18 cellular contexts compared by ENCODE assay signal in genomic region chr1:8821084-8821483, GRCh38. TPM values are rescaled to one million over a fixed set of nuclear protein-coding genes. Genes with fewer than 3 reads are reported as not detected.
DNase-seq lines count a peak whose midpoint lies in the region; ATAC-seq and TF ChIP-seq lines count a peak whose summit lies in the region.
"Had no signal": no experiment of that assay in that cellular context is flagged by ENCODE, and none has a peak within 500 bp of the region (broad histone marks: within the 10 kb centered on the region; RNA-seq: fewer than 3 reads in every experiment).

No MANE protein-coding gene starts in this region.

- no peaks in the 10 kb centered on the region for H3K9me2 ChIP-seq in HCT116 (ENCODE audit: insufficient read depth)

- peak overlapping the region; percentile 67 for H2AFZ ChIP-seq in HCT116 (ENCODE audit: low read depth, low read length, poor library complexity, severe bottlenecking)

- no peaks in the 10 kb centered on the region for H4K20me1 ChIP-seq in HCT116 (ENCODE audit: insufficient read depth)

- intact Hi-C loops in A673 (cut with micrococcal nuclease; ENCODE audit: unreplicated experiment) = no loop called here
- intact Hi-C loops in HCT116 (cut with micrococcal nuclease) = no loop called here
- intact Hi-C loops in Panc1 (cut with micrococcal nuclease; ENCODE audit: unreplicated experiment) = no loop called here

- H3K4me3 ChIP-seq in A673 (ENCODE audit: low read depth, low read length, poor library complexity, severe bottlenecking) (no peak overlapping the region), HCT116 (replicated peaks in 1 of 2; ENCODE audit: low read depth in 1 of 2, low read length in 2 of 2) (no peak overlapping the region), Panc1 (ENCODE audit: low read depth in 2 of 2, low read length in 2 of 2) (no peak overlapping the region)
- H3K4me3 ChIP-seq: esophagus squamous epithelium, K562 had no signal

- POLR2A ChIA-PET in A673 (lab: Charles Lee; ENCODE audit: low non-redundant PET) (interaction anchor here (1.0 kb wide), 1 partner anchor 28 kb away, joined by 4 read pairs; no protein-coding TSS in a partner anchor), HCT116 (lab: Charles Lee) (interaction anchor here (1.2 kb wide), 1 partner anchor 10 kb away, joined by 3 read pairs; no protein-coding TSS in a partner anchor), Panc1 (lab: Charles Lee) (interaction anchor here (0.7 kb wide), 2 partner anchors 87 to 636 kb away, joined by 3 read pairs; no protein-coding TSS in a partner anchor)

- ATAC-seq in HCT116 = no peak
- no peak for ATAC-seq in Panc1
- ATAC-seq in HG02938 (IDR thresholded peaks at IDR 0.05; ENCODE audit: unreplicated experiment) = no peak
- ATAC-seq: K562; left lobe of liver; PC-3; stimulated activated effector memory CD8-positive, alpha-beta T cell treated with anti-CD3 and anti-CD28 coated beads, Interleukin-12 subunit alpha, Interleukin-12 subunit beta, amount 100 ng/mL, for 72 hours had no signal

- no peaks in the 10 kb centered on the region for H3K27me3 ChIP-seq in A673 (replicated peaks; ENCODE audit: insufficient read depth, low read depth, low read length, poor library complexity)
- no peaks in the 10 kb centered on the region for H3K27me3 ChIP-seq in HCT116 (ENCODE audit: insufficient read depth, low read length)
- H3K27me3 ChIP-seq in Panc1 (ENCODE audit: control insufficient read depth, insufficient read depth, low read length) = no peaks in the 10 kb centered on the region
- H3K27me3 ChIP-seq: esophagus squamous epithelium had no signal

- H3K9me3 ChIP-seq in A673 (ENCODE audit: low read depth, low read length, poor library complexity, severe bottlenecking) (no peaks in the 10 kb centered on the region), HCT116 (ENCODE audit: control insufficient read depth in 1 of 2, insufficient read depth in 1 of 2, low read depth in 1 of 2, low read length in 2 of 2) (no peaks in the 10 kb centered on the region), Panc1 (ENCODE audit: control insufficient read depth, insufficient read depth, low read depth, low read length) (no peaks in the 10 kb centered on the region)
- H3K9me3 ChIP-seq: esophagus squamous epithelium had no signal

- H3K9ac ChIP-seq in HCT116 (ENCODE audit: low read length) = no peak overlapping the region

- H3K4me2 ChIP-seq in HCT116 (ENCODE audit: low read length) = no peak overlapping the region

- no peak for TF ChIP-seq RAD21 in HCT116 (IDR thresholded peaks at IDR 0.05; ENCODE audit: low read depth)

- TF ChIP-seq POLR2A in HCT116 (IDR thresholded peaks at IDR 0.05; ENCODE audit: borderline replicate concordance, extremely low read depth, insufficient read depth, insufficient read length) = no peak

- BruUV-seq in A673 (replicated peaks; lab: Mats Ljungman, UMichigan) (no TSS peak), HCT116 (replicated peaks; lab: Mats Ljungman, UMichigan) (no TSS peak), Panc1 (replicated peaks; lab: Mats Ljungman, UMichigan) (no TSS peak)

- no peaks in the 10 kb centered on the region for H3K36me3 ChIP-seq in A673 (ENCODE audit: insufficient read depth, low read length, poor library complexity, severe bottlenecking)
- H3K36me3 ChIP-seq in HCT116 (ENCODE audit: control insufficient read depth in 1 of 2, insufficient read depth in 2 of 2, low read length in 2 of 2) = no peaks in the 10 kb centered on the region
- no peaks in the 10 kb centered on the region; the same call in 1 of the 2 replicates for H3K36me3 ChIP-seq in Panc1 (ENCODE audit: control insufficient read depth, insufficient read depth, low read length)
- H3K36me3 ChIP-seq: esophagus squamous epithelium had no signal

- in situ Hi-C loops in Panc1 (cut with HindIII; ENCODE audit: low pct_unique_long_range_greater_than_20kb, low sequenced_read_pairs) = no loop called here

- CTCF ChIA-PET in A673 (lab: Charles Lee) = interaction anchor here (0.9 kb wide), 1 partner anchor 28 kb away, joined by 5 read pairs; no protein-coding TSS in a partner anchor
- CTCF ChIA-PET in HCT116 (lab: Charles Lee) = interaction anchor here (1.2 to 3.6 kb wide), 2 partner anchors 11 to 28 kb away, joined by 3 to 22 read pairs; no protein-coding TSS in a partner anchor
- CTCF ChIA-PET in Panc1 (lab: Charles Lee) = interaction anchor here (0.6 to 0.8 kb wide), 2 partner anchors 27 to 120 kb away, joined by 4 to 6 read pairs; no protein-coding TSS in a partner anchor

- TF ChIP-seq CTCF in A673 (conservative IDR thresholded peaks at IDR 0.05; ENCODE audit: low read depth, low read length) = no peak
- TF ChIP-seq CTCF in HCT116 (IDR thresholded peaks at IDR 0.05 in 2 of 3, conservative IDR thresholded peaks at IDR 0.05 in 1 of 3; ENCODE audit: borderline replicate concordance in 1 of 3, insufficient read depth in 1 of 3, low read depth in 2 of 3, low read length in 2 of 3) = no peak
- TF ChIP-seq CTCF in Panc1 (IDR thresholded peaks at IDR 0.05) = no peak

- H3K79me2 ChIP-seq in HCT116 (ENCODE audit: insufficient read depth, low read length) = peaks cover 13% of the 10 kb centered on the region

- RAD21 ChIA-PET in HCT116 (lab: Charles Lee; ENCODE audit: low non-redundant PET in 1 of 2, low total read pairs in 2 of 2, uncharacterized antibody in 2 of 2, unreplicated experiment in 2 of 2) = interaction anchor here in 1 of 2 experiments (0.7 kb wide), 2 partner anchors 38 to 78 kb away, joined by 3 read pairs; no protein-coding TSS in a partner anchor

- H3K27ac ChIP-seq in A673 (ENCODE audit: low read depth, low read length, poor library complexity, severe bottlenecking) = peak overlapping the region; percentile 60
- no peak overlapping the region for H3K27ac ChIP-seq in HCT116 (ENCODE audit: low read depth, low read length)
- H3K27ac ChIP-seq in Panc1 (ENCODE audit: low read length) = peak overlapping the region; percentile 72; the same call in 1 of the 2 replicates

- H3K4me1 ChIP-seq in A673 (ENCODE audit: insufficient read depth, low read length, poor library complexity, severe bottlenecking) (peaks cover 38% of the 10 kb centered on the region), HCT116 (ENCODE audit: control insufficient read depth in 1 of 2, insufficient read depth in 2 of 2, low read length in 2 of 2) (peaks cover 28 to 38% of the 10 kb centered on the region in 2 experiments), Panc1 (ENCODE audit: control insufficient read depth, insufficient read depth, low read length) (peaks cover 39% of the 10 kb centered on the region)

- DNase-seq in A673 (ENCODE audit: low spot score) (no peak), HCT116 (ENCODE audit: low read depth, low spot score) (no peak), Panc1 (ENCODE audit: low read depth, low spot score) (no peak), glomerular visceral epithelial cell (ENCODE audit: extremely low spot score) (peak; percentile 36), SK-N-DZ (ENCODE audit: low spot score) (no peak)
- no peak for DNase-seq in central memory CD4-positive, alpha-beta T cell
- DNase-seq in stimulated activated CD4-positive, alpha-beta T cell treated with anti-CD3 and anti-CD28 coated beads, Interleukin-4, amount 100 ng/mL, for 4 hours = no peak
- DNase-seq: amygdala; CD4-positive, alpha-beta memory T cell; esophagus squamous epithelium; HCEC 1CT; PC-3; retina; T1000 had no signal

TF ChIP-seq in HCT116, 20 proteins besides CTCF, POLR2A, EP300 and RAD21 (continues in another document):
- TF ChIP-seq ATF3 (IDR thresholded peaks at IDR 0.05) (no peak), ELF1 (IDR thresholded peaks at IDR 0.05; ENCODE audit: borderline replicate concordance, low read depth) (no peak), EZH2phosphoT487 (IDR thresholded peaks at IDR 0.05; ENCODE audit: borderline replicate concordance) (no peak), SP1 (IDR thresholded peaks at IDR 0.05; ENCODE audit: low read depth) (no peak), POLR2AphosphoS5 (IDR thresholded peaks at IDR 0.05; ENCODE audit: low read depth, low read length) (no peak)
- TF ChIP-seq, protein P1, sequence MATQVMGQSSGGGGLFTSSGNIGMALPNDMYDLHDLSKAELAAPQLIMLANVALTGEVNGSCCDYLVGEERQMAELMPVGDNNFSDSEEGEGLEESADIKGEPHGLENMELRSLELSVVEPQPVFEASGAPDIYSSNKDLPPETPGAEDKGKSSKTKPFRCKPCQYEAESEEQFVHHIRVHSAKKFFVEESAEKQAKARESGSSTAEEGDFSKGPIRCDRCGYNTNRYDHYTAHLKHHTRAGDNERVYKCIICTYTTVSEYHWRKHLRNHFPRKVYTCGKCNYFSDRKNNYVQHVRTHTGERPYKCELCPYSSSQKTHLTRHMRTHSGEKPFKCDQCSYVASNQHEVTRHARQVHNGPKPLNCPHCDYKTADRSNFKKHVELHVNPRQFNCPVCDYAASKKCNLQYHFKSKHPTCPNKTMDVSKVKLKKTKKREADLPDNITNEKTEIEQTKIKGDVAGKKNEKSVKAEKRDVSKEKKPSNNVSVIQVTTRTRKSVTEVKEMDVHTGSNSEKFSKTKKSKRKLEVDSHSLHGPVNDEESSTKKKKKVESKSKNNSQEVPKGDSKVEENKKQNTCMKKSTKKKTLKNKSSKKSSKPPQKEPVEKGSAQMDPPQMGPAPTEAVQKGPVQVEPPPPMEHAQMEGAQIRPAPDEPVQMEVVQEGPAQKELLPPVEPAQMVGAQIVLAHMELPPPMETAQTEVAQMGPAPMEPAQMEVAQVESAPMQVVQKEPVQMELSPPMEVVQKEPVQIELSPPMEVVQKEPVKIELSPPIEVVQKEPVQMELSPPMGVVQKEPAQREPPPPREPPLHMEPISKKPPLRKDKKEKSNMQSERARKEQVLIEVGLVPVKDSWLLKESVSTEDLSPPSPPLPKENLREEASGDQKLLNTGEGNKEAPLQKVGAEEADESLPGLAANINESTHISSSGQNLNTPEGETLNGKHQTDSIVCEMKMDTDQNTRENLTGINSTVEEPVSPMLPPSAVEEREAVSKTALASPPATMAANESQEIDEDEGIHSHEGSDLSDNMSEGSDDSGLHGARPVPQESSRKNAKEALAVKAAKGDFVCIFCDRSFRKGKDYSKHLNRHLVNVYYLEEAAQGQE (IDR thresholded peaks at IDR 0.05; ENCODE audit: low read depth) = no peak

RNA-seq across cellular contexts. Expression of gene RERE, which starts 3.6 kb away (rescaled TPM):
- total RNA-seq in A673 (2021) (188 and 220 TPM in 2 replicates), HCT116 (2021; ENCODE audit: unreplicated experiment) (40.6 TPM), Panc1 (2021; ENCODE audit: unreplicated experiment) (217 TPM)
- polyA plus RNA-seq in HCT116 (2012) = 17.0 and 18.3 TPM in 2 replicates
- polyA plus RNA-seq in Panc1 (2012; ENCODE audit: insufficient read length) = 196 TPM
- polyA plus RNA-seq in SK-N-DZ (2014; cell fraction: cytosol; rRNA removed) = 13.9 and 17.0 TPM in 2 replicates
- 14.2 and 33.7 TPM in 2 replicates for polyA plus RNA-seq in SK-N-DZ (2014; cell fraction: nucleus; rRNA removed)

RNA-seq across cellular contexts. Expression of gene ENO1, which starts 57.4 kb away (rescaled TPM):
- 2,313 and 2,659 TPM in 2 replicates for total RNA-seq in A673 (2021)
- total RNA-seq in HCT116 (2021; ENCODE audit: unreplicated experiment) = 2,334 TPM
- polyA plus RNA-seq in HCT116 (2012) = 4,054 and 4,544 TPM in 2 replicates
- total RNA-seq in Panc1 (2021; ENCODE audit: unreplicated experiment) = 2,480 TPM
- 3,248 TPM for polyA plus RNA-seq in Panc1 (2012; ENCODE audit: insufficient read length)
- polyA plus RNA-seq in SK-N-DZ (2014; cell fraction: cytosol; rRNA removed) = 1,135 and 1,190 TPM in 2 replicates
- polyA plus RNA-seq in SK-N-DZ (2014; cell fraction: nucleus; rRNA removed) = 497 and 567 TPM in 2 replicates
